8 cellular contexts compared by ENCODE assay signal in genomic region chr17:65794572-65794971, GRCh38.
DNase-seq lines count a peak whose midpoint lies in the region; ATAC-seq and TF ChIP-seq lines count a peak whose summit lies in the region.

No MANE protein-coding gene starts in this region.

- H2AFZ ChIP-seq in OCI-LY1 (ENCODE audit: low read length) = no peak overlapping the region

- H3K36me3 ChIP-seq in heart right ventricle (no peaks in the 10 kb centered on the region), OCI-LY1 (ENCODE audit: insufficient read depth, low read length) (no peaks in the 10 kb centered on the region)

- H3K9me2 ChIP-seq in OCI-LY1 (ENCODE audit: low read depth, low read length) = no peaks in the 10 kb centered on the region

- no peak overlapping the region for H3K9ac ChIP-seq in OCI-LY1 (ENCODE audit: low read length)

- H3K79me2 ChIP-seq in OCI-LY1 (ENCODE audit: insufficient read depth, low read length) = no peaks in the 10 kb centered on the region

- intact Hi-C loops in heart right ventricle (cut with DNase I) = loop anchor here in 2 of 10 donors (5.0 to 10.0 kb wide), 2 partner anchors 230 to 232 kb away; partner anchors contain the start of gene AXIN2 (in 2 of the 2)
- intact Hi-C loops in Right ventricle myocardium inferior (cut with DNase I) = no loop called here

- H3K4me3 ChIP-seq in heart right ventricle (no peak overlapping the region), OCI-LY1 (ENCODE audit: low read depth, low read length, poor library complexity, severe bottlenecking) (no peak overlapping the region), fibroblast of villous mesenchyme (ENCODE audit: low read depth, low read length) (no peak overlapping the region)

- H3K27me3 ChIP-seq in heart right ventricle (no peaks in the 10 kb centered on the region), OCI-LY1 (ENCODE audit: insufficient read depth, low read length) (no peaks in the 10 kb centered on the region)

- H3K27ac ChIP-seq in heart right ventricle = no peak overlapping the region
- H3K27ac ChIP-seq in OCI-LY1 (ENCODE audit: low read depth, low read length, poor library complexity, severe bottlenecking) = no peak overlapping the region

- 65 to 66% methylated on average over 5 of the region's 5 CpGs for WGBS in heart right ventricle, 2 donors

- H4K20me1 ChIP-seq in OCI-LY1 (ENCODE audit: insufficient read depth, low read length) = no peaks in the 10 kb centered on the region

- H3K9me3 ChIP-seq in heart right ventricle (no peaks in the 10 kb centered on the region), OCI-LY1 (ENCODE audit: low read length) (no peaks in the 10 kb centered on the region)

- DNase-seq in heart right ventricle = no peak
- no peak for DNase-seq in Right ventricle myocardium inferior (ENCODE audit: missing footprints)
- peak; percentile 38 for DNase-seq in fibroblast of villous mesenchyme (ENCODE audit: low read depth)
- DNase-seq in NCI-H2107 treated with DMSO at 0.1 percent for 48 hours (lab: John Stamatoyannopoulos, UW; ENCODE audit: unreplicated experiment) = no peak
- no peak for DNase-seq in NCI-H2029 (lab: John Stamatoyannopoulos, UW)
- no peak for DNase-seq in cerebellum (ENCODE audit: low spot score)

- ATAC-seq in heart right ventricle = no peak
- ATAC-seq in Right ventricle myocardium inferior = no peak
- ATAC-seq in GM21786 (IDR thresholded peaks at IDR 0.05; ENCODE audit: unreplicated experiment) = no peak

- no peak overlapping the region for H3K4me2 ChIP-seq in OCI-LY1 (ENCODE audit: low read length)

- H3K4me1 ChIP-seq in heart right ventricle (no peaks in the 10 kb centered on the region), OCI-LY1 (ENCODE audit: insufficient read depth, low read length, severe bottlenecking) (no peaks in the 10 kb centered on the region)

- no peaks in the 10 kb centered on the region for H3F3A ChIP-seq in OCI-LY1 (ENCODE audit: insufficient read depth, low read length)

- TF ChIP-seq CTCF in heart right ventricle (IDR thresholded peaks at IDR 0.05) (peak in 7 of 9 donors; percentile 18 to 50 (median 40)), OCI-LY1 (IDR thresholded peaks at IDR 0.05; ENCODE audit: low read length) (peak; percentile 43; the same call in 1 of the 2 replicates), fibroblast of villous mesenchyme (IDR thresholded peaks at IDR 0.05; ENCODE audit: insufficient read depth, low read depth, low read length) (peak; percentile 73)
